7 cellular contexts compared by ENCODE assay signal in the genomic region with DNA sequence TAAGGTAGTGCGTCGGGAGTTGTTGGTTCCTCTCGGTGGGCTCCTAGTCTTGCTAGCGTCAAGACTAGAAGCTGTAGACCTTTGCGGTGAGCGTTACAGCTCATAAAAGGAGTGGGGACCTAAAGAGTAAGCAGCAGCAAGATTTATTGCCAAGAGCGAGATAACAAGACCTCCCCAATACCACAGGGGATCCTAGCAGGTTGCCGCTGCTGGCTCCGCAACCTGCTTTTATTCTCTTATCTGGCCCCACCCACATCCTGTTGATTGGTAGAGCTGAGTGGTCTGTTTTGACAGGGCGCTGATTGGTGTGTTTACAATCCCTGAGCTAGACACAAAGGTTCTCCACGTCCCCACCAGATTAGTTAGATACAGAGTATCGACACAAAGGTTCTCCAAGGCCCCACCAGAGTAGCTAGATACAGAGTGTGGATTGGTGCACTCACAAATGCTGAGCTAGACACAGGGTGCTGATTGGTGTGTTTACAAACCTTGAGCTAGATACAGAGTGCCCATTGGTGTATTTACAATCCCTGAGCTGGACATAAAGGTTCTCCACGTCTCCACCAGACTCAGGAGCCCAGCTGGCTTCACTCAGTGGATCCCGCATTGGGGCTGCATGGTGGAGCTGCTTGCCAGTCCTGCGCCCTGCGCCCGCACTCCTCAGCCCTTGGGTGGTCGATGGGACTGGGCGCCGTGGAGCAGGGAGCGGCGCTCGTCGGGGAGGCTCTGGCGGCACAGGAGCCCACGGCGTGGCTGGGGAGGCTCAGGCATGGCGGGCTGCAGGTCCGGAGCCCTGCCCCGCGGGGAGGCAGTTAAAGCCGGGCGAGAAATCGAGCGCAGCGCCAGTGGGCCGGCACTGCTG. TPM values are rescaled to one million over a fixed set of nuclear protein-coding genes. Genes with fewer than 3 reads are reported as not detected.
DNase-seq lines count a peak whose midpoint lies in the region; TF ChIP-seq lines count a peak whose summit lies in the region.
"Not testable (repeated sequence)": the region's sequence is repeated elsewhere in the genome, so short reads cannot be mapped to it uniquely, and the experiment has no call there.

No MANE protein-coding gene starts in this region.

- H3K4me2 ChIP-seq in osteoblast (ENCODE audit: insufficient read depth, low read length), result not testable (repeated sequence)

- not testable (repeated sequence) for H3K36me3 ChIP-seq in osteoblast (ENCODE audit: insufficient read depth, low read length); suprapubic skin

- H2AFZ ChIP-seq in osteoblast (ENCODE audit: low read length), result not testable (repeated sequence)

- H3K79me2 ChIP-seq in osteoblast (ENCODE audit: insufficient read depth, low read length), result not testable (repeated sequence)

- 79% methylated on average over 29 of the region's 37 CpGs for WGBS in suprapubic skin

- TF ChIP-seq POLR2A in suprapubic skin (IDR thresholded peaks at IDR 0.05), result not testable (repeated sequence)

- DNase-seq in H4 (ENCODE audit: low spot score) (peak; percentile 1), iPS-NIHi11 (ENCODE audit: low spot score) (peak; percentile 1)
- not testable (repeated sequence) for DNase-seq in choroid plexus epithelial cell (ENCODE audit: low read depth); fibroblast of mammary gland (ENCODE audit: low read depth); osteoblast (ENCODE audit: insufficient read length, low spot score, missing footprints); suprapubic skin (ENCODE audit: low spot score in 2 of 2)

- peak overlapping the region; percentile 34 for H3K27ac Mint-ChIP-seq in activated naive CD8-positive, alpha-beta T cell

- TF ChIP-seq EP300 in suprapubic skin (IDR thresholded peaks at IDR 0.05), result not testable (repeated sequence)

- H4K20me1 ChIP-seq in osteoblast (ENCODE audit: insufficient read depth, low read length), result not testable (repeated sequence)

- not testable (repeated sequence) for H3K4me1 ChIP-seq in osteoblast (ENCODE audit: insufficient read depth, low read length)
- H3K4me1 ChIP-seq in suprapubic skin, result peaks cover 11% of the 10 kb centered on the region

- not testable (repeated sequence) for H3K27ac ChIP-seq in osteoblast (ENCODE audit: low read depth, low read length); suprapubic skin

- H3K36me3 Mint-ChIP-seq in activated naive CD8-positive, alpha-beta T cell, result not testable (repeated sequence)

- not testable (repeated sequence) for H3K27me3 ChIP-seq in osteoblast (ENCODE audit: insufficient read depth, low read length); suprapubic skin

- H3K4me1 Mint-ChIP-seq in activated naive CD8-positive, alpha-beta T cell (ENCODE audit: low read depth), result peaks cover 17% of the 10 kb centered on the region

- not testable (repeated sequence) for TF ChIP-seq CTCF in choroid plexus epithelial cell (conservative IDR thresholded peaks at IDR 0.05; ENCODE audit: low read depth, low read length); fibroblast of mammary gland (conservative IDR thresholded peaks at IDR 0.05; ENCODE audit: control insufficient read depth, insufficient read depth, low read depth, low read length); osteoblast (IDR thresholded peaks at IDR 0.05; ENCODE audit: extremely low read depth, low read depth, low read length); suprapubic skin (IDR thresholded peaks at IDR 0.05)

- not testable (repeated sequence) for H3K4me3 Mint-ChIP-seq in activated naive CD8-positive, alpha-beta T cell

- H3K4me3 ChIP-seq in choroid plexus epithelial cell (ENCODE audit: low read depth, low read length) (peak overlapping the region; percentile 53), fibroblast of mammary gland (ENCODE audit: control insufficient read depth, low read depth, low read length) (peak overlapping the region; percentile 15), osteoblast (ENCODE audit: insufficient read depth, low read length) (peak overlapping the region; percentile 37), suprapubic skin (peak overlapping the region; percentile 19)

- not testable (repeated sequence) for H3K9me3 ChIP-seq in osteoblast (ENCODE audit: low read depth, low read length); suprapubic skin

- not testable (repeated sequence) for H3K27me3 Mint-ChIP-seq in activated naive CD8-positive, alpha-beta T cell

- H3K9me3 Mint-ChIP-seq in activated naive CD8-positive, alpha-beta T cell (ENCODE audit: low read depth), result not testable (repeated sequence)

RNA-seq across cellular contexts. Expression of gene FCSK, which starts 4.0 kb away (rescaled TPM):
- 2.0 and 2.9 TPM in 2 replicates for total RNA-seq in H4 (2014; rRNA removed; shearing (Covaris generic))
- 10.3 and 11.9 TPM in 2 replicates for total RNA-seq in osteoblast
- 10 to 100 TPM; 15.7 to 44.7 (median 23.2) TPM for total RNA-seq in suprapubic skin

RNA-seq across cellular contexts. Expression of gene ST3GAL2, which starts 11.5 kb away (rescaled TPM):
- 20.8 and 30.6 TPM in 2 replicates for total RNA-seq in H4 (2014; rRNA removed; shearing (Covaris generic))
- 22.4 and 22.7 TPM in 2 replicates for total RNA-seq in osteoblast
- 10 to 100 TPM in 3 of 4 donors, 1 to 10 TPM in 1; 7.1 to 16.5 (median 11.1) TPM for total RNA-seq in suprapubic skin
